ENCODE assay signal across 1 cellular context in the genomic region with DNA sequence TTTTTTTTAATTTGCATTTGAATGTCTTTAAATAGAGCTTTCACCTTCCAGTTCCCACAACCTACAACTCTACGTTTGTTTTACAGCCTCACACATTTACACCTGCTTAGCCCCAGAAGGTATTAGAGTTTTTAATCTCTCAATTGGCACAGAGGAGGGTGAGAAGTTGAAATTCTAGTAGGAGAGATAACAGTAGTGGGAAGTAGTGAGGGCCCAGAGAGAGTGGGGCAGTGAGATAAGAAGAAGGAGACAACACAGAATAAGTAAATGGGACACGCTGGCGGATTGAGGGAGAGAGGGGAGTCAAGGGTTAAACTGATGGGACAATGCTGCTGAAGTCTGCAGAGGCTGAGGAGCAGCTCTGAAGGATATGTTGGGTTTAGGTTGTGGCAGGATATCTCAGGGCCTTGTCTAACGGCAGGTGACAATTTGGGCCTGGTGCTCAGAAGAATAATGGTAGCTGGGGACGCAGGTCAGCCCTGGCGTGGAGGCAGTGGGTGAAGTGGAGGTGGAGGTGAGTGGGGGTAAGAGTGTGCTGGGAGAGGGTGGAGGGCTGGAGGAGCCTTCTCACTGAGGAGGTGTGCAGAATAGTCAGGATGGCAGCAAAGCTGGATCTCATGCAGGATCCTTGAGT.
TF ChIP-seq lines count a peak whose summit lies in the region.

No MANE protein-coding gene starts in this region.

TF ChIP-seq in K562, 482 proteins besides CTCF, POLR2A, EP300 and RAD21 (continued from another document and continues in another):
- TF ChIP-seq NR2C1 (IDR thresholded peaks at IDR 0.05), result no peak
- TF ChIP-seq NR2C1 (tag; IDR thresholded peaks at IDR 0.05), result no peak
- no peak for TF ChIP-seq SP2 (IDR thresholded peaks at IDR 0.05; ENCODE audit: extremely low read depth, low read depth, low read length, poor library complexity, severe bottlenecking)
- 0 out of 2 replicates have a peak, but pooled peaks have one; percentile 15 for TF ChIP-seq ADNP (tag; IDR thresholded peaks at IDR 0.05)
- no peak for TF ChIP-seq NFIX (CRISPR knock-in tag; IDR thresholded peaks at IDR 0.05; ENCODE audit: low read depth)
- TF ChIP-seq NFE2L1 (tag; IDR thresholded peaks at IDR 0.05; ENCODE audit: borderline replicate concordance, low read depth), result no peak
- no peak for TF ChIP-seq ZNF444 (CRISPR knock-in tag; IDR thresholded peaks at IDR 0.05)
- TF ChIP-seq NCOA6 (IDR thresholded peaks at IDR 0.05), result no peak
- TF ChIP-seq NFE2 (IDR thresholded peaks at IDR 0.05; ENCODE audit: low read depth), result no peak
- TF ChIP-seq ZNF24 (IDR thresholded peaks at IDR 0.05), result no peak
- TF ChIP-seq, protein P1, sequence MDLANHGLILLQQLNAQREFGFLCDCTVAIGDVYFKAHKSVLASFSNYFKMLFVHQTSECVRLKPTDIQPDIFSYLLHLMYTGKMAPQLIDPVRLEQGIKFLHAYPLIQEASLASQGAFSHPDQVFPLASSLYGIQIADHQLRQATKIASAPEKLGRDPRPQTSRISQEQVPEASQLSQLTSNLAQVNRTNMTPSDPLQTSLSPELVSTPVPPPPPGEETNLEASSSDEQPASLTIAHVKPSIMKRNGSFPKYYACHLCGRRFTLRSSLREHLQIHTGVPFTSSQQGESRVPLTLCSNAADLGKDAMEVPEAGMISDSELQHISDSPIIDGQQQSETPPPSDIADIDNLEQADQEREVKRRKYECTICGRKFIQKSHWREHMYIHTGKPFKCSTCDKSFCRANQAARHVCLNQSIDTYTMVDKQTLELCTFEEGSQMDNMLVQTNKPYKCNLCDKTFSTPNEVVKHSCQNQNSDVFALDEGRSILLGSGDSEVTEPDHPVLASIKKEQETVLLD (IDR thresholded peaks at IDR 0.05), result peak; percentile 55; the same call in 1 of the 2 replicates
- TF ChIP-seq JUND (IDR thresholded peaks at IDR 0.05; ENCODE audit: borderline replicate concordance, low read depth, low read length), result peak; percentile 23; the same call in 1 of the 2 replicates
- TF ChIP-seq JUND (tag; IDR thresholded peaks at IDR 0.05; ENCODE audit: borderline replicate concordance, low read depth, low read length), result peak; percentile 27; the same call in 1 of the 3 replicates
- no peak for TF ChIP-seq ZNF23 (CRISPR knock-in tag; IDR thresholded peaks at IDR 0.05)
- TF ChIP-seq ZNF282 (CRISPR knock-in tag; IDR thresholded peaks at IDR 0.05), result no peak
- TF ChIP-seq SMARCA5 (IDR thresholded peaks at IDR 0.05), result no peak
- TF ChIP-seq, protein P2, sequence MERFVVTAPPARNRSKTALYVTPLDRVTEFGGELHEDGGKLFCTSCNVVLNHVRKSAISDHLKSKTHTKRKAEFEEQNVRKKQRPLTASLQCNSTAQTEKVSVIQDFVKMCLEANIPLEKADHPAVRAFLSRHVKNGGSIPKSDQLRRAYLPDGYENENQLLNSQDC (CRISPR knock-in tag; IDR thresholded peaks at IDR 0.05), result no peak
- no peak for TF ChIP-seq ZNF717 (CRISPR knock-in tag; IDR thresholded peaks at IDR 0.05)
- 0 out of 2 replicates have a peak, but pooled peaks have one; percentile 34 for TF ChIP-seq MIER1 (IDR thresholded peaks at IDR 0.05; ENCODE audit: low read depth)
- peak; percentile 64; the same call in 1 of the 2 replicates for TF ChIP-seq ZEB2 (IDR thresholded peaks at IDR 0.05)
- no peak for TF ChIP-seq ZNF12 (CRISPR knock-in tag; IDR thresholded peaks at IDR 0.05)
- TF ChIP-seq PHB2 (IDR thresholded peaks at IDR 0.05; ENCODE audit: low read depth), result 0 out of 2 replicates have a peak, but pooled peaks have one; percentile 31
- TF ChIP-seq, protein P3, sequence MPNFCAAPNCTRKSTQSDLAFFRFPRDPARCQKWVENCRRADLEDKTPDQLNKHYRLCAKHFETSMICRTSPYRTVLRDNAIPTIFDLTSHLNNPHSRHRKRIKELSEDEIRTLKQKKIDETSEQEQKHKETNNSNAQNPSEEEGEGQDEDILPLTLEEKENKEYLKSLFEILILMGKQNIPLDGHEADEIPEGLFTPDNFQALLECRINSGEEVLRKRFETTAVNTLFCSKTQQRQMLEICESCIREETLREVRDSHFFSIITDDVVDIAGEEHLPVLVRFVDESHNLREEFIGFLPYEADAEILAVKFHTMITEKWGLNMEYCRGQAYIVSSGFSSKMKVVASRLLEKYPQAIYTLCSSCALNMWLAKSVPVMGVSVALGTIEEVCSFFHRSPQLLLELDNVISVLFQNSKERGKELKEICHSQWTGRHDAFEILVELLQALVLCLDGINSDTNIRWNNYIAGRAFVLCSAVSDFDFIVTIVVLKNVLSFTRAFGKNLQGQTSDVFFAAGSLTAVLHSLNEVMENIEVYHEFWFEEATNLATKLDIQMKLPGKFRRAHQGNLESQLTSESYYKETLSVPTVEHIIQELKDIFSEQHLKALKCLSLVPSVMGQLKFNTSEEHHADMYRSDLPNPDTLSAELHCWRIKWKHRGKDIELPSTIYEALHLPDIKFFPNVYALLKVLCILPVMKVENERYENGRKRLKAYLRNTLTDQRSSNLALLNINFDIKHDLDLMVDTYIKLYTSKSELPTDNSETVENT (CRISPR knock-in tag; IDR thresholded peaks at IDR 0.05), result no peak
- no peak for TF ChIP-seq SRSF7 (optimal IDR thresholded peaks at IDR 0.05; ENCODE audit: low read depth, low read length)
- TF ChIP-seq, protein P4, sequence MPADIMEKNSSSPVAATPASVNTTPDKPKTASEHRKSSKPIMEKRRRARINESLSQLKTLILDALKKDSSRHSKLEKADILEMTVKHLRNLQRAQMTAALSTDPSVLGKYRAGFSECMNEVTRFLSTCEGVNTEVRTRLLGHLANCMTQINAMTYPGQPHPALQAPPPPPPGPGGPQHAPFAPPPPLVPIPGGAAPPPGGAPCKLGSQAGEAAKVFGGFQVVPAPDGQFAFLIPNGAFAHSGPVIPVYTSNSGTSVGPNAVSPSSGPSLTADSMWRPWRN (IDR thresholded peaks at IDR 0.05; ENCODE audit: low read depth), result peak; percentile 16; the same call in 1 of the 2 replicates
- no peak for TF ChIP-seq XRCC5 (IDR thresholded peaks at IDR 0.05; ENCODE audit: low read depth, low read length)
- TF ChIP-seq, protein P5, sequence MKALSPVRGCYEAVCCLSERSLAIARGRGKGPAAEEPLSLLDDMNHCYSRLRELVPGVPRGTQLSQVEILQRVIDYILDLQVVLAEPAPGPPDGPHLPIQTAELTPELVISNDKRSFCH (CRISPR knock-in tag; IDR thresholded peaks at IDR 0.05), result no peak
- TF ChIP-seq, protein P5 (tag; IDR thresholded peaks at IDR 0.05), result no peak
- no peak for TF ChIP-seq ZNF146 (CRISPR knock-in tag; IDR thresholded peaks at IDR 0.05; ENCODE audit: unreplicated experiment)
- no peak for TF ChIP-seq TSC22D4 (tag; IDR thresholded peaks at IDR 0.05)
- TF ChIP-seq, protein P6, sequence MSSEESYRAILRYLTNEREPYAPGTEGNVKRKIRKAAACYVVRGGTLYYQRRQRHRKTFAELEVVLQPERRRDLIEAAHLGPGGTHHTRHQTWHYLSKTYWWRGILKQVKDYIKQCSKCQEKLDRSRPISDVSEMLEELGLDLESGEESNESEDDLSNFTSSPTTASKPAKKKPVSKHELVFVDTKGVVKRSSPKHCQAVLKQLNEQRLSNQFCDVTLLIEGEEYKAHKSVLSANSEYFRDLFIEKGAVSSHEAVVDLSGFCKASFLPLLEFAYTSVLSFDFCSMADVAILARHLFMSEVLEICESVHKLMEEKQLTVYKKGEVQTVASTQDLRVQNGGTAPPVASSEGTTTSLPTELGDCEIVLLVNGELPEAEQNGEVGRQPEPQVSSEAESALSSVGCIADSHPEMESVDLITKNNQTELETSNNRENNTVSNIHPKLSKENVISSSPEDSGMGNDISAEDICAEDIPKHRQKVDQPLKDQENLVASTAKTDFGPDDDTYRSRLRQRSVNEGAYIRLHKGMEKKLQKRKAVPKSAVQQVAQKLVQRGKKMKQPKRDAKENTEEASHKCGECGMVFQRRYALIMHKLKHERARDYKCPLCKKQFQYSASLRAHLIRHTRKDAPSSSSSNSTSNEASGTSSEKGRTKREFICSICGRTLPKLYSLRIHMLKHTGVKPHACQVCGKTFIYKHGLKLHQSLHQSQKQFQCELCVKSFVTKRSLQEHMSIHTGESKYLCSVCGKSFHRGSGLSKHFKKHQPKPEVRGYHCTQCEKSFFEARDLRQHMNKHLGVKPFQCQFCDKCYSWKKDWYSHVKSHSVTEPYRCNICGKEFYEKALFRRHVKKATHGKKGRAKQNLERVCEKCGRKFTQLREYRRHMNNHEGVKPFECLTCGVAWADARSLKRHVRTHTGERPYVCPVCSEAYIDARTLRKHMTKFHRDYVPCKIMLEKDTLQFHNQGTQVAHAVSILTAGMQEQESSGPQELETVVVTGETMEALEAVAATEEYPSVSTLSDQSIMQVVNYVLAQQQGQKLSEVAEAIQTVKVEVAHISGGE (CRISPR knock-in tag; IDR thresholded peaks at IDR 0.05), result 0 out of 6 replicates have a peak, but pooled peaks of 1 of the 3 experiments have one; percentile 22
- TF ChIP-seq, protein P7, sequence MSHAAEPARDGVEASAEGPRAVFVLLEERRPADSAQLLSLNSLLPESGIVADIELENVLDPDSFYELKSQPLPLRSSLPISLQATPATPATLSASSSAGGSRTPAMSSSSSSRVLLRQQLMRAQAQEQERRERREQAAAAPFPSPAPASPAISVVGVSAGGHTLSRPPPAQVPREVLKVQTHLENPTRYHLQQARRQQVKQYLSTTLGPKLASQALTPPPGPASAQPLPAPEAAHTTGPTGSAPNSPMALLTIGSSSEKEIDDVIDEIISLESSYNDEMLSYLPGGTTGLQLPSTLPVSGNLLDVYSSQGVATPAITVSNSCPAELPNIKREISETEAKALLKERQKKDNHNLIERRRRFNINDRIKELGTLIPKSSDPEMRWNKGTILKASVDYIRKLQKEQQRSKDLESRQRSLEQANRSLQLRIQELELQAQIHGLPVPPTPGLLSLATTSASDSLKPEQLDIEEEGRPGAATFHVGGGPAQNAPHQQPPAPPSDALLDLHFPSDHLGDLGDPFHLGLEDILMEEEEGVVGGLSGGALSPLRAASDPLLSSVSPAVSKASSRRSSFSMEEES (CRISPR knock-in tag; IDR thresholded peaks at IDR 0.05), result no peak
- TF ChIP-seq KLF13 (tag; IDR thresholded peaks at IDR 0.05; ENCODE audit: borderline replicate concordance, low read depth), result no peak
- TF ChIP-seq ILK (tag; IDR thresholded peaks at IDR 0.05; ENCODE audit: borderline replicate concordance, low read depth), result no peak
- TF ChIP-seq, protein P8, sequence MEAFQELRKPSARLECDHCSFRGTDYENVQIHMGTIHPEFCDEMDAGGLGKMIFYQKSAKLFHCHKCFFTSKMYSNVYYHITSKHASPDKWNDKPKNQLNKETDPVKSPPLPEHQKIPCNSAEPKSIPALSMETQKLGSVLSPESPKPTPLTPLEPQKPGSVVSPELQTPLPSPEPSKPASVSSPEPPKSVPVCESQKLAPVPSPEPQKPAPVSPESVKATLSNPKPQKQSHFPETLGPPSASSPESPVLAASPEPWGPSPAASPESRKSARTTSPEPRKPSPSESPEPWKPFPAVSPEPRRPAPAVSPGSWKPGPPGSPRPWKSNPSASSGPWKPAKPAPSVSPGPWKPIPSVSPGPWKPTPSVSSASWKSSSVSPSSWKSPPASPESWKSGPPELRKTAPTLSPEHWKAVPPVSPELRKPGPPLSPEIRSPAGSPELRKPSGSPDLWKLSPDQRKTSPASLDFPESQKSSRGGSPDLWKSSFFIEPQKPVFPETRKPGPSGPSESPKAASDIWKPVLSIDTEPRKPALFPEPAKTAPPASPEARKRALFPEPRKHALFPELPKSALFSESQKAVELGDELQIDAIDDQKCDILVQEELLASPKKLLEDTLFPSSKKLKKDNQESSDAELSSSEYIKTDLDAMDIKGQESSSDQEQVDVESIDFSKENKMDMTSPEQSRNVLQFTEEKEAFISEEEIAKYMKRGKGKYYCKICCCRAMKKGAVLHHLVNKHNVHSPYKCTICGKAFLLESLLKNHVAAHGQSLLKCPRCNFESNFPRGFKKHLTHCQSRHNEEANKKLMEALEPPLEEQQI (IDR thresholded peaks at IDR 0.05), result no peak
- no peak for TF ChIP-seq ASH1L (IDR thresholded peaks at IDR 0.05; ENCODE audit: borderline replicate concordance, low read depth, partially characterized antibody)
- no peak for TF ChIP-seq BCL6 (CRISPR knock-in tag; IDR thresholded peaks at IDR 0.05)
- TF ChIP-seq NR2F6 (CRISPR knock-in tag; IDR thresholded peaks at IDR 0.05), result no peak
- no peak for TF ChIP-seq ZBTB17 (CRISPR knock-in tag; IDR thresholded peaks at IDR 0.05)
- TF ChIP-seq RFX7 (CRISPR knock-in tag; IDR thresholded peaks at IDR 0.05), result no peak
- no peak for TF ChIP-seq ATF7 (IDR thresholded peaks at IDR 0.05)
- TF ChIP-seq FOS (IDR thresholded peaks at IDR 0.05; ENCODE audit: extremely low read depth, insufficient read length), result no peak
